Comparison of ENCODE assay signal across 8 cellular contexts in the genomic region with DNA sequence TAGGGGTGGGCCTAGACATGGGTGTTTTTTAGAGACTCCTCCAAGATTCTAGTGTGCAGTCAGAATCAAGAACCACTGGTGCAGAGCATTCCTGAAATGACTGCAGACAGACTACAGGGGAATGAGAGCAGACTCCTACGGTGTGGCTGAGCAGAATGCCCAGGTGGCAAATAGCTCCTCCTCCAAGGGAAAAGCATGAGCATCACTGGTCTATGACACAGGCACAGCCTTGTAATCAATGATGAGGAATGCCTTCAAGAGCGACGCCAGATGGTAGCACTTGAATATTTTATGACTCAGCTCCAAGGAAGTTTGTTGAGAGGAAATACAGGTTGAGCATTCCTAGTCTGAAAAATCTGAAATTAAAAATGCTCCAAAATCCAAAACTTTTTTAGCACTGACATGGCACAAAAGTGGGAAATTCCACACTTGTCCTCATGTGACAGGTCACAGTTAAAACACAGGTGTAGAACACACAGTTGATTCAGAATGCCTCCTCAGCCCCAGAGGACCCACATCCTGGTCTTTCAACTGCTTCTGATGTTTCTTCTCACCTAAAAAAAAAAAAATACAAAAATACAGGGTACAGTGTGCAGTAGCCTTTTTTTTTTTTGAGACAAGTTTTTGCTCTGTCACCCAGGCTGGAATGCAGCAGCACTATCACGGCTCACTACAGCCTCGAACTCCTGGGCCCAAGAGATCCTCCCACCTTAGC. TPM values are rescaled to one million over a fixed set of nuclear protein-coding genes. Genes with fewer than 3 reads are reported as not detected.
A peak's percentile ranks its signal among the peaks of the same experiment; 100 is the strongest.
DNase-seq lines count a peak whose midpoint lies in the region; ATAC-seq and TF ChIP-seq lines count a peak whose summit lies in the region.

No MANE protein-coding gene starts in this region.

- H3K36me3 ChIP-seq in upper lobe of right lung: no peaks in the 10 kb centered on the region

- no peaks in the 10 kb centered on the region for H3K4me1 ChIP-seq in upper lobe of right lung

- ATAC-seq in GM19395 (IDR thresholded peaks at IDR 0.05; ENCODE audit: unreplicated experiment) (peak; percentile 47), upper lobe of right lung (peak; percentile 79), HG02678 (IDR thresholded peaks at IDR 0.05; ENCODE audit: unreplicated experiment) (no peak)

- no peak for TF ChIP-seq CTCF in fibroblast of the aortic adventitia (IDR thresholded peaks at IDR 0.05; ENCODE audit: insufficient read depth, low read length)
- no peak for TF ChIP-seq CTCF in upper lobe of right lung (IDR thresholded peaks at IDR 0.05)

- H3K27me3 ChIP-seq in upper lobe of right lung: no peaks in the 10 kb centered on the region

- H3K27ac ChIP-seq in upper lobe of right lung: no peak overlapping the region

- intact Hi-C loops in upper lobe of right lung (cut with DNase I): no loop called here

- H3K9me3 ChIP-seq in upper lobe of right lung: no peaks in the 10 kb centered on the region

- DNase-seq in AG08396 (ENCODE audit: low spot score) (peak; percentile 84), NCI-H510A (lab: John Stamatoyannopoulos, UW) (peak; percentile 72), fibroblast of the aortic adventitia (ENCODE audit: low read depth) (peak; percentile 70), upper lobe of right lung (no peak), middle frontal gyrus (ENCODE audit: extremely low spot score, low spot score) (no peak), ureter (ENCODE audit: low spot score) (no peak)

- no peak overlapping the region for H3K4me3 ChIP-seq in fibroblast of the aortic adventitia (ENCODE audit: low read depth, low read length)
- H3K4me3 ChIP-seq in upper lobe of right lung: no peak overlapping the region

RNA-seq across cellular contexts. Expression of a gene that starts 10.5 kb away (rescaled TPM):
- 12.0 and 28.9 TPM in 2 replicates for total RNA-seq in fibroblast of the aortic adventitia (ENCODE audit: low replicate concordance)
- total RNA-seq in upper lobe of right lung: 30.9 TPM
- 19.5 TPM for total RNA-seq in ureter

Comparison
In these comparisons a context has a peak if more than half of its experiments do, and no peak if none do; other contexts are left out.
1. DNase-seq: peak in AG08396 (single experiment), NCI-H510A (single experiment) and fibroblast of the aortic adventitia (single experiment); none in upper lobe of right lung (single experiment), middle frontal gyrus (single experiment) and ureter (single experiment).